In the genomic region with DNA sequence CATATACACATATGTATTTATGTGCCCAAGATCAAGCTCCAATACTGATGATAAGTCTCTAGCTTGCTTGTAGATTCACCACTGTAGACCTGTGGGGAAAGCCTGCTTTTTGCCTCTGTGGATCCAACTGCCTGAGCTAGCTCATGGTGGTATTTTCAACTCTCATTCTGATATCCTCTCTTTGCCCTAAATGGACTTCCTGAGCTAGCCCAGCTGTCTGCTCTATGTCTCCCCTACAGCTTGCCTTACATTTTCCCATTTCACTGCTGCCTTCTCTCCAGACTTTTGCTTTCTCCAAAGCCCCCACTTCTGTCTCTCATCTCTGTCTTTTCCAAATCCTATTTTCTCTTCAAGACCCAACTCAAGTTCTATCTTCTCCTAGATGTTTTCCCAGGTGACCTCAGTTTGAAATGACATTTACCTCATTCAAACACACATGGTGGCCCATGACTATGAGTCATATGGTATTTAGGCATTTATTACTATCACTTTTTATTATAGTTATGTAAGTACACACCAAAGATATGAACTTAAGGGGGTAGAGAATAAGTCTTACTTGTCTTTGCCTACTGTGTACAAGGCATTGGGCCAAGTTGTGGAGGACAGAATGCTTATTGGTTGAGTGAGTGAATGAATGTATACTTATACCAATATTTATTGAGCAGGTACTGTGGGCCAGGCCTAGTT, we compare ENCODE assay signal across 33 cellular contexts.
DNase-seq lines count a peak whose midpoint lies in the region; ATAC-seq and TF ChIP-seq lines count a peak whose summit lies in the region.
"Had no signal": no experiment of that assay in that cellular context is flagged by ENCODE, and none has a peak within 500 bp of the region (broad histone marks: within the 10 kb centered on the region; RNA-seq: fewer than 3 reads in every experiment).

No MANE protein-coding gene starts in this region.

- H3K9me3 ChIP-seq in esophagus muscularis mucosa, result no peaks in the 10 kb centered on the region
- H3K9me3 ChIP-seq in sigmoid colon, result no peaks in the 10 kb centered on the region
- H3K9me3 ChIP-seq: colonic mucosa, MG63, SJCRH30, upper lobe of left lung had no signal

- intact Hi-C loops in esophagus muscularis mucosa (cut with DNase I) (no loop called here), sigmoid colon (cut with DNase I) (loop anchor here (5.0 kb wide), 2 partner anchors 86 to 94 kb away; no protein-coding TSS in a partner anchor)

- no peaks in the 10 kb centered on the region for H3K27me3 Mint-ChIP-seq in stimulated activated naive CD8-positive, alpha-beta T cell treated with anti-CD3 and anti-CD28 coated beads, Interleukin-15, amount 100 ng/mL, for 72 hours
- no peaks in the 10 kb centered on the region for H3K27me3 Mint-ChIP-seq in nephron progenitor cell (ENCODE audit: low read depth, poor library complexity)
- H3K27me3 Mint-ChIP-seq: activated CD4-positive, alpha-beta T cell treated with anti-CD3 and anti-CD28 coated beads for 36 hours; memory B cell had no signal

- TF ChIP-seq CTCF in esophagus muscularis mucosa (IDR thresholded peaks at IDR 0.05), result no peak
- TF ChIP-seq CTCF in sigmoid colon (IDR thresholded peaks at IDR 0.05), result no peak
- TF ChIP-seq CTCF in nephron progenitor cell (IDR thresholded peaks at IDR 0.05), result no peak

- H3K27me3 ChIP-seq in esophagus muscularis mucosa (no peaks in the 10 kb centered on the region), sigmoid colon (no peaks in the 10 kb centered on the region)
- H3K27me3 ChIP-seq: cardiac muscle cell, colonic mucosa, MG63, SJCRH30, upper lobe of left lung had no signal

- no peak for TF ChIP-seq EP300 in esophagus muscularis mucosa (IDR thresholded peaks at IDR 0.05)
- TF ChIP-seq EP300 in sigmoid colon (IDR thresholded peaks at IDR 0.05), result no peak

- peaks cover 0 to 22% (median 12%) of the 10 kb centered on the region in 4 donors for H3K36me3 ChIP-seq in esophagus muscularis mucosa
- H3K36me3 ChIP-seq in sigmoid colon, result peaks cover 0 to 17% (median 6%) of the 10 kb centered on the region in 4 donors
- H3K36me3 ChIP-seq: cardiac muscle cell, colonic mucosa, MG63, SJCRH30 had no signal

- DNase-seq in stimulated activated naive CD8-positive, alpha-beta T cell treated with anti-CD3 and anti-CD28 coated beads, Interleukin-15, amount 100 ng/mL, for 72 hours, result no peak
- DNase-seq in stimulated activated naive CD8-positive, alpha-beta T cell treated with anti-CD3 and anti-CD28 coated beads, Interleukin-15, Interleukin-2, amounts not matched to agents 100 U/mL and 50 U/mL, for 24 hours, result no peak
- peak; percentile 72 for DNase-seq in esophagus muscularis mucosa (ENCODE audit: extremely low spot score)
- no peak for DNase-seq in sigmoid colon
- DNase-seq in nephron progenitor cell, result no peak
- DNase-seq in NCI-H510A treated with DMSO at 0.1 percent for 48 hours (lab: John Stamatoyannopoulos, UW), result no peak
- DNase-seq: activated CD4-positive, alpha-beta T cell treated with anti-CD3 and anti-CD28 coated beads for 36 hours; activated CD8-positive, alpha-beta T cell treated with anti-CD3 and anti-CD28 coated beads, Interleukin-2, amount 10 ng/mL, durations not matched to agents 7 days and 5 days; aorta; CD4-positive, alpha-beta memory T cell; colonic mucosa; effector CD8-positive, alpha-beta T cell; glutamatergic neuron; KG1; MG63; NCI-H1105 treated with DMSO at 0.1 percent for 48 hours; NCI-H2029 treated with DMSO at 0.1 percent for 48 hours; NCI-H226; NCI-H748 treated with DMSO at 0.1 percent for 48 hours; right cardiac atrium; SJCRH30; stimulated activated CD4-positive, alpha-beta T cell treated with anti-CD3 and anti-CD28 coated beads, Interleukin-12 subunit alpha, Interleukin-12 subunit beta, amount 100 ng/mL, for 4 hours; stimulated activated CD4-positive, alpha-beta T cell treated with anti-CD3 and anti-CD28 coated beads, Interleukin-2, amount 100 ng/mL, for 48 hours; SW 1271; upper lobe of left lung had no signal

- no peak overlapping the region for H3K27ac Mint-ChIP-seq in stimulated activated naive CD8-positive, alpha-beta T cell treated with anti-CD3 and anti-CD28 coated beads, Interleukin-15, amount 100 ng/mL, for 72 hours
- no peak overlapping the region for H3K27ac Mint-ChIP-seq in nephron progenitor cell
- H3K27ac Mint-ChIP-seq: activated CD4-positive, alpha-beta T cell treated with anti-CD3 and anti-CD28 coated beads for 36 hours; activated CD8-positive, alpha-beta T cell treated with anti-CD3 and anti-CD28 coated beads, Interleukin-2, amount 10 ng/mL, durations not matched to agents 7 days and 5 days; activated T-helper 2 cell treated with anti-CD3 and anti-CD28 coated beads, Interferon-gamma antibody, Interleukin-2, Interleukin-4, amounts not matched to agents 10 μg/mL and 5 μg/mL and 100 μg/mL, durations not matched to agents 14 hours and 24 hours and 36 hours; CD4-positive, alpha-beta memory T cell; memory B cell had no signal

- H3K4me1 ChIP-seq in esophagus muscularis mucosa (peaks cover 29 to 73% (median 65%) of the 10 kb centered on the region in 4 donors), sigmoid colon (peaks cover 0 to 73% (median 56%) of the 10 kb centered on the region in 4 donors)
- H3K4me1 ChIP-seq: colonic mucosa, SJCRH30 had no signal

- H3K4me3 ChIP-seq in esophagus muscularis mucosa, result no peak overlapping the region
- H3K4me3 ChIP-seq in sigmoid colon, result no peak overlapping the region
- H3K4me3 ChIP-seq: cardiac muscle cell, colonic mucosa, MG63, SJCRH30, upper lobe of left lung had no signal

- no peak overlapping the region for H3K4me3 Mint-ChIP-seq in stimulated activated naive CD8-positive, alpha-beta T cell treated with anti-CD3 and anti-CD28 coated beads, Interleukin-15, amount 100 ng/mL, for 72 hours
- no peak overlapping the region for H3K4me3 Mint-ChIP-seq in nephron progenitor cell
- H3K4me3 Mint-ChIP-seq: activated CD4-positive, alpha-beta T cell treated with anti-CD3 and anti-CD28 coated beads for 36 hours; activated CD8-positive, alpha-beta T cell treated with anti-CD3 and anti-CD28 coated beads, Interleukin-2, amount 10 ng/mL, durations not matched to agents 7 days and 5 days; CD4-positive, alpha-beta memory T cell; memory B cell had no signal

- H3K27ac ChIP-seq in esophagus muscularis mucosa (replicated peaks in 1 of 4) (peak overlapping the region; percentile 73 to 82 (median 74)), sigmoid colon (peak overlapping the region in 3 of 4 donors; percentile 71 to 79 (median 74))
- H3K27ac ChIP-seq: cardiac muscle cell, colonic mucosa, HL-60, parathyroid adenoma, SJCRH30, upper lobe of left lung had no signal

- no peaks in the 10 kb centered on the region for H3K36me3 Mint-ChIP-seq in nephron progenitor cell (ENCODE audit: low read depth)
- H3K36me3 Mint-ChIP-seq: activated naive CD4-positive, alpha-beta T cell treated with anti-CD3 and anti-CD28 coated beads, Interleukin-2, amount 50 U/mL, for 72 hours; CD4-positive, alpha-beta memory T cell; memory B cell had no signal

- peaks cover 5% of the 10 kb centered on the region for H3K4me1 Mint-ChIP-seq in stimulated activated naive CD8-positive, alpha-beta T cell treated with anti-CD3 and anti-CD28 coated beads, Interleukin-15, amount 100 ng/mL, for 72 hours
- H3K4me1 Mint-ChIP-seq in nephron progenitor cell, result no peaks in the 10 kb centered on the region
- H3K4me1 Mint-ChIP-seq: activated CD4-positive, alpha-beta T cell treated with anti-CD3 and anti-CD28 coated beads for 36 hours; CD4-positive, alpha-beta memory T cell had no signal

- H3K9me3 Mint-ChIP-seq in stimulated activated naive CD8-positive, alpha-beta T cell treated with anti-CD3 and anti-CD28 coated beads, Interleukin-15, amount 100 ng/mL, for 72 hours, result no peaks in the 10 kb centered on the region
- H3K9me3 Mint-ChIP-seq in nephron progenitor cell, result no peaks in the 10 kb centered on the region
- H3K9me3 Mint-ChIP-seq: activated T-helper 2 cell treated with anti-CD3 and anti-CD28 coated beads, Interferon-gamma antibody, Interleukin-2, Interleukin-4, amounts not matched to agents 10 μg/mL and 5 μg/mL and 100 μg/mL, durations not matched to agents 14 hours and 24 hours and 36 hours; memory B cell had no signal

- TF ChIP-seq POLR2A in esophagus muscularis mucosa (IDR thresholded peaks at IDR 0.05; ENCODE audit: low read depth) (no peak), sigmoid colon (IDR thresholded peaks at IDR 0.05) (no peak)

- peak; percentile 53 for ATAC-seq in stimulated activated naive CD8-positive, alpha-beta T cell treated with anti-CD3 and anti-CD28 coated beads, Interleukin-15, amount 100 ng/mL, for 72 hours
- ATAC-seq in stimulated activated naive CD8-positive, alpha-beta T cell treated with anti-CD3 and anti-CD28 coated beads, Interleukin-15, Interleukin-2, amounts not matched to agents 100 U/mL and 50 U/mL, for 24 hours, result no peak
- no peak for ATAC-seq in HG02571 (IDR thresholded peaks at IDR 0.05; ENCODE audit: unreplicated experiment)
- no peak for ATAC-seq in GM19035 (IDR thresholded peaks at IDR 0.05; ENCODE audit: unreplicated experiment)
- ATAC-seq: activated CD4-positive, alpha-beta T cell treated with anti-CD3 and anti-CD28 coated beads for 36 hours; activated CD8-positive, alpha-beta T cell treated with anti-CD3 and anti-CD28 coated beads, Interleukin-2, amount 10 ng/mL, durations not matched to agents 7 days and 5 days; activated naive CD4-positive, alpha-beta T cell treated with anti-CD3 and anti-CD28 coated beads, Interleukin-2, amount 50 U/mL, for 72 hours; right cardiac atrium had no signal
